In genomic region chr14:92863281-92863680, GRCh38 we compare ENCODE assay signal across 22 cellular contexts. TPM values are rescaled to one million over a fixed set of nuclear protein-coding genes. Genes with fewer than 3 reads are reported as not detected.
DNase-seq lines count a peak whose midpoint lies in the region; ATAC-seq, FAIRE-seq and TF ChIP-seq lines count a peak whose summit lies in the region.
"Had no signal": no experiment of that assay in that cellular context is flagged by ENCODE, and none has a peak within 500 bp of the region (broad histone marks: within the 10 kb centered on the region; RNA-seq: fewer than 3 reads in every experiment).

No MANE protein-coding gene starts in this region.

- no peak overlapping the region for H2AFZ ChIP-seq in endothelial cell of umbilical vein (ENCODE audit: low read depth, low read length)

- FAIRE-seq in endothelial cell of umbilical vein (lab: Jason Lieb, UNC), result no peak

- H4K20me1 ChIP-seq in endothelial cell of umbilical vein (replicated peaks; ENCODE audit: control insufficient read depth, extremely low read depth, insufficient read depth, low read length), result no peaks in the 10 kb centered on the region

- DNase-seq in LHCN-M2 (ENCODE audit: low read depth) (peak; percentile 37), NCI-H146 (lab: John Stamatoyannopoulos, UW) (peak; percentile 93), NCI-H748 (lab: John Stamatoyannopoulos, UW; ENCODE audit: unreplicated experiment) (peak; percentile 98), endothelial cell of umbilical vein (ENCODE audit: low read depth, low spot score) (peak; percentile 79), hypothalamus (lab: John Stamatoyannopoulos, UW) (no peak), natural killer cell (no peak)
- no peak for DNase-seq in stimulated activated CD4-positive, alpha-beta T cell treated with anti-CD3 and anti-CD28 coated beads, Interleukin-12 subunit alpha, Interleukin-12 subunit beta, amount 100 ng/mL, for 4 hours
- DNase-seq: activated CD4-positive, alpha-beta memory T cell treated with anti-CD3 and anti-CD28 coated beads, Interleukin-2, amount 10 ng/mL, durations not matched to agents 7 days and 5 days; activated T-cell treated with anti-CD3 and anti-CD28 coated beads, Interleukin-2, amount 50 U/mL, for 48 hours; DMS79 treated with DMSO at 0.1 percent for 48 hours; effector memory CD4-positive, alpha-beta T cell; head of caudate nucleus; right cardiac atrium; stimulated activated naive B cell treated with anti-CD40 and anti-IgM and Interleukin-4, amounts not matched to agents 10 μg/mL and 1 μg/mL and 100 μg/mL, for 72 hours; tibial artery had no signal

- CTCF ChIA-PET in endothelial cell of umbilical vein (lab: Charles Lee), result interaction anchor here (1.9 kb wide), 1 partner anchor 15 kb away, joined by 7 read pairs; no protein-coding TSS in a partner anchor

- H3K79me2 ChIP-seq in endothelial cell of umbilical vein (ENCODE audit: control insufficient read depth, insufficient read depth, low read length), result no peaks in the 10 kb centered on the region

- no peak for TF ChIP-seq POLR2A in endothelial cell of umbilical vein (IDR thresholded peaks at IDR 0.05; ENCODE audit: low read depth, low read length)

- dilution Hi-C loops in endothelial cell of umbilical vein (cut with MboI; ENCODE audit: extremely low pct_ligation_motif_present, low sequenced_read_pairs), result no loop called here

- H3K36me3 Mint-ChIP-seq in natural killer cell, result no peaks in the 10 kb centered on the region
- H3K36me3 Mint-ChIP-seq: activated naive CD4-positive, alpha-beta T cell treated with anti-CD3 and anti-CD28 coated beads, Interleukin-2, amount 50 U/mL, for 24 hours; CD14-positive monocyte; WTC11 had no signal

- peaks cover 11 to 34% of the 10 kb centered on the region in 2 donors for H3K27me3 Mint-ChIP-seq in natural killer cell (ENCODE audit: low read depth in 2 of 2)
- H3K27me3 Mint-ChIP-seq: activated CD4-positive, alpha-beta memory T cell treated with anti-CD3 and anti-CD28 coated beads, Interleukin-2, amount 10 ng/mL, durations not matched to agents 7 days and 5 days; activated naive CD4-positive, alpha-beta T cell treated with anti-CD3 and anti-CD28 coated beads, Interleukin-2, amount 50 U/mL, for 24 hours had no signal

- no peaks in the 10 kb centered on the region for H3K27me3 ChIP-seq in endothelial cell of umbilical vein (ENCODE audit: control insufficient read depth in 2 of 2, insufficient read depth in 2 of 2, low read length in 2 of 2)
- H3K27me3 ChIP-seq: tibial artery had no signal

- H3K4me2 ChIP-seq in endothelial cell of umbilical vein (ENCODE audit: insufficient read depth, low read length), result no peak overlapping the region

- intact Hi-C loops in endothelial cell of umbilical vein (cut with micrococcal nuclease) (no loop called here), natural killer cell (cut with micrococcal nuclease) (no loop called here)

- ATAC-seq in HG02970 (IDR thresholded peaks at IDR 0.05; ENCODE audit: low FRiP score, unreplicated experiment) (no peak), natural killer cell (no peak)
- ATAC-seq: right cardiac atrium; stimulated activated naive B cell treated with anti-CD40 and anti-IgM and Interleukin-4, amounts not matched to agents 10 μg/mL and 1 μg/mL and 100 μg/mL, for 72 hours; WTC11 had no signal

- H3K4me3 ChIP-seq in endothelial cell of umbilical vein (replicated peaks in 1 of 3; ENCODE audit: insufficient read depth in 1 of 3, low read depth in 1 of 3, low read length in 3 of 3), result no peak overlapping the region
- H3K4me3 ChIP-seq: tibial artery had no signal

- no TSS peak for BruUV-seq in endothelial cell of umbilical vein (replicated peaks; lab: Mats Ljungman, UMichigan)

- no peak overlapping the region for H3K27ac ChIP-seq in endothelial cell of umbilical vein (ENCODE audit: insufficient read depth, low read depth, low read length)
- H3K27ac ChIP-seq: tibial artery had no signal

- POLR2A ChIA-PET in endothelial cell of umbilical vein (lab: Charles Lee), result no interaction called here

- H3K4me3 Mint-ChIP-seq in natural killer cell, result no peak overlapping the region
- H3K4me3 Mint-ChIP-seq: activated CD4-positive, alpha-beta memory T cell treated with anti-CD3 and anti-CD28 coated beads, Interleukin-2, amount 10 ng/mL, durations not matched to agents 7 days and 5 days; activated naive CD4-positive, alpha-beta T cell treated with anti-CD3 and anti-CD28 coated beads, Interleukin-2, amount 50 U/mL, for 24 hours; CD14-positive monocyte; stimulated activated naive B cell treated with anti-CD40 and anti-IgM and Interleukin-4, amounts not matched to agents 10 μg/mL and 1 μg/mL and 100 μg/mL, for 72 hours; T-helper 2 cell treated with Interferon-gamma antibody and Interleukin-4, amounts not matched to agents 5 μg/mL and 100 μg/mL, for 36 hours; WTC11 had no signal

- TF ChIP-seq CTCF in endothelial cell of umbilical vein (IDR thresholded peaks at IDR 0.05; ENCODE audit: extremely low read depth in 1 of 2, insufficient read depth in 1 of 2, low read depth in 1 of 2, low read length in 2 of 2), result no peak
- no peak for TF ChIP-seq CTCF in natural killer cell (IDR thresholded peaks at IDR 0.05)

- H3K9me1 ChIP-seq in endothelial cell of umbilical vein (replicated peaks; ENCODE audit: control insufficient read depth, extremely low read depth, insufficient read depth, low read length), result no peaks in the 10 kb centered on the region

- no peaks in the 10 kb centered on the region for H3K9me3 ChIP-seq in endothelial cell of umbilical vein (replicated peaks; ENCODE audit: control insufficient read depth, insufficient read depth, low read length)

- no peaks in the 10 kb centered on the region for H3K4me1 Mint-ChIP-seq in natural killer cell
- H3K4me1 Mint-ChIP-seq: activated CD4-positive, alpha-beta memory T cell treated with anti-CD3 and anti-CD28 coated beads, Interleukin-2, amount 10 ng/mL, durations not matched to agents 7 days and 5 days; activated naive CD4-positive, alpha-beta T cell treated with anti-CD3 and anti-CD28 coated beads, Interleukin-2, amount 50 U/mL, for 24 hours; CD14-positive monocyte had no signal

- H3K27ac Mint-ChIP-seq in natural killer cell, result no peak overlapping the region
- H3K27ac Mint-ChIP-seq: activated CD4-positive, alpha-beta memory T cell treated with anti-CD3 and anti-CD28 coated beads, Interleukin-2, amount 10 ng/mL, durations not matched to agents 7 days and 5 days; activated naive CD4-positive, alpha-beta T cell treated with anti-CD3 and anti-CD28 coated beads, Interleukin-2, amount 50 U/mL, for 24 hours; stimulated activated naive B cell treated with anti-CD40 and anti-IgM and Interleukin-4, amounts not matched to agents 10 μg/mL and 1 μg/mL and 100 μg/mL, for 72 hours; T-helper 2 cell treated with Interferon-gamma antibody and Interleukin-4, amounts not matched to agents 5 μg/mL and 100 μg/mL, for 36 hours; WTC11 had no signal

- H3K36me3 ChIP-seq in endothelial cell of umbilical vein (ENCODE audit: control insufficient read depth in 2 of 2, extremely low read depth in 1 of 2, insufficient read depth in 2 of 2, low read length in 2 of 2), result no peaks in the 10 kb centered on the region
- H3K36me3 ChIP-seq: tibial artery had no signal

- no peaks in the 10 kb centered on the region for H3K4me1 ChIP-seq in endothelial cell of umbilical vein (ENCODE audit: control insufficient read depth, extremely low read depth, insufficient read depth, low read length)
- H3K4me1 ChIP-seq: tibial artery had no signal

- H3K9ac ChIP-seq in endothelial cell of umbilical vein (replicated peaks; ENCODE audit: extremely low read depth, insufficient read depth, low read length), result no peak overlapping the region

- no peaks in the 10 kb centered on the region for H3K9me3 Mint-ChIP-seq in natural killer cell
- H3K9me3 Mint-ChIP-seq: activated CD4-positive, alpha-beta memory T cell treated with anti-CD3 and anti-CD28 coated beads, Interleukin-2, amount 10 ng/mL, durations not matched to agents 7 days and 5 days; activated naive CD4-positive, alpha-beta T cell treated with anti-CD3 and anti-CD28 coated beads, Interleukin-2, amount 50 U/mL, for 24 hours; T-helper 2 cell treated with Interferon-gamma antibody and Interleukin-4, amounts not matched to agents 5 μg/mL and 100 μg/mL, for 36 hours had no signal

TF ChIP-seq in endothelial cell of umbilical vein, 7 proteins besides CTCF, POLR2A, EP300 and RAD21:
- TF ChIP-seq EZH2 (IDR thresholded peaks at IDR 0.05; ENCODE audit: borderline replicate concordance, low read depth, low read length, severe bottlenecking) (no peak), GATA2 (IDR thresholded peaks at IDR 0.05; ENCODE audit: insufficient read depth, insufficient read length, low read depth, low read length) (no peak), FOS (IDR thresholded peaks at IDR 0.05; ENCODE audit: borderline replicate concordance, insufficient read depth, low read length) (peak; percentile 15), JUN (IDR thresholded peaks at IDR 0.05; ENCODE audit: borderline replicate concordance, insufficient read depth, insufficient read length, low read depth) (no peak), POLR2AphosphoS5 (IDR thresholded peaks at IDR 0.05; ENCODE audit: insufficient read depth, low read depth, low read length) (no peak)

RNA-seq across cellular contexts. Expression of gene CHGA, which starts 59.7 kb away (rescaled TPM):
- total RNA-seq in LHCN-M2 (2014; rRNA removed), result not detected in 2 replicates
- polyA plus RNA-seq in LHCN-M2 (2012), result not detected
- not detected in 2 replicates for total RNA-seq in endothelial cell of umbilical vein
- polyA plus RNA-seq in endothelial cell of umbilical vein, result not detected in 2 replicates
- polyA plus RNA-seq in endothelial cell of umbilical vein (2011; cell fraction: cytosol; rRNA removed), result not detected in 2 replicates
- polyA plus RNA-seq in endothelial cell of umbilical vein (2011; cell fraction: nucleus; rRNA removed), result not detected in 2 replicates
- polyA plus RNA-seq in endothelial cell of umbilical vein (2012), result not detected in 2 replicates
- polyA minus RNA-seq in endothelial cell of umbilical vein, result not detected in 2 replicates
- not detected for polyA minus RNA-seq in endothelial cell of umbilical vein (2011; cell fraction: cytosol; rRNA and poly(A)+ RNA removed)
- not detected in 2 replicates for polyA minus RNA-seq in endothelial cell of umbilical vein (2011; cell fraction: nucleus; rRNA and poly(A)+ RNA removed)
- total RNA-seq in natural killer cell, result not detected
- total RNA-seq: activated CD4-positive, alpha-beta memory T cell treated with anti-CD3 and anti-CD28 coated beads, Interleukin-2, amount 10 ng/mL, durations not matched to agents 7 days and 5 days; liver; right cardiac atrium had no signal
- polyA plus RNA-seq: AG04450, CD14-positive monocyte had no signal

Comparison
In these comparisons a context has a peak if more than half of its experiments do, and no peak if none do; other contexts are left out.
1. DNase-seq: peak in LHCN-M2 (single experiment), NCI-H146 (single experiment), NCI-H748 (single experiment) and endothelial cell of umbilical vein (single experiment); none in hypothalamus (0 of 51), natural killer cell (single experiment) and stimulated activated CD4-positive, alpha-beta T cell treated with anti-CD3 and anti-CD28 coated beads, Interleukin-12 subunit alpha, Interleukin-12 subunit beta, amount 100 ng/mL, for 4 hours (single experiment).